In genomic region chr5:107817951-107818350, GRCh38 we compare ENCODE assay signal across 17 cellular contexts.
A peak's percentile ranks its signal among the peaks of the same experiment; 100 is the strongest.
DNase-seq lines count a peak whose midpoint lies in the region; ATAC-seq, FAIRE-seq and TF ChIP-seq lines count a peak whose summit lies in the region.
"Had no signal": no experiment of that assay in that cellular context is flagged by ENCODE, and none has a peak within 500 bp of the region (broad histone marks: within the 10 kb centered on the region; RNA-seq: fewer than 3 reads in every experiment).

No MANE protein-coding gene starts in this region.

- ATAC-seq in pancreas = no peak
- ATAC-seq: GM12878, HepG2 had no signal

- no peak overlapping the region for H2BK120ac ChIP-seq in trophoblast cell (ENCODE audit: insufficient read depth, low read length, poor library complexity)

- FAIRE-seq in A204.1 (lab: Jason Lieb, UNC) (peak; percentile 70), TTC549 (lab: Jason Lieb, UNC) (peak; percentile 45), pancreas (lab: Jason Lieb, UNC) (peak; percentile 61)
- FAIRE-seq: D721Med, GM12878, HepG2 had no signal

- H2AFZ ChIP-seq in MM.1S (ENCODE audit: low read length) (no peak overlapping the region), trophoblast cell (ENCODE audit: insufficient read depth, low read length, poor library complexity) (no peak overlapping the region), SK-N-SH (ENCODE audit: low read depth) (no peak overlapping the region)

- H3K4me2 ChIP-seq in MM.1S (ENCODE audit: low read depth, low read length) (no peak overlapping the region), trophoblast cell (ENCODE audit: low read length) (no peak overlapping the region), SK-N-SH (no peak overlapping the region)

- H4K20me1 ChIP-seq in MM.1S (ENCODE audit: insufficient read depth, low read length) (no peaks in the 10 kb centered on the region), SK-N-SH (ENCODE audit: insufficient read depth) (no peaks in the 10 kb centered on the region)

- H3K23ac ChIP-seq in trophoblast cell (ENCODE audit: low read length) = no peak overlapping the region

- no peak for TF ChIP-seq EP300 in SK-N-SH (IDR thresholded peaks at IDR 0.05; ENCODE audit: borderline replicate concordance in 1 of 2, low read depth in 1 of 2, low read length in 1 of 2)

- H3K9me3 ChIP-seq in MM.1S (replicated peaks; ENCODE audit: insufficient read depth, low read length) (no peaks in the 10 kb centered on the region), pancreas (no peaks in the 10 kb centered on the region), trophoblast cell (ENCODE audit: insufficient read depth, low read depth, low read length) (peaks cover 2% of the 10 kb centered on the region), SK-N-SH (no peaks in the 10 kb centered on the region)

- TF ChIP-seq CTCF in MM.1S (IDR thresholded peaks at IDR 0.05; ENCODE audit: low read length) (no peak), pancreas (IDR thresholded peaks at IDR 0.05) (no peak), SK-N-SH (IDR thresholded peaks at IDR 0.05) (no peak)

- no peak overlapping the region for H3K14ac ChIP-seq in trophoblast cell (ENCODE audit: low read length)

- 81 to 89% methylated on average over 2 of the region's 2 CpGs for WGBS in pancreas, 2 donors
- 100% methylated on average over 1 of the region's 2 CpGs for WGBS in trophoblast cell (ENCODE audit: extremely low coverage, insufficient coverage, insufficient read length)
- 57% methylated on average over 2 of the region's 2 CpGs for WGBS in SK-N-SH (ENCODE audit: low lambda C conversion rate)

- H4K12ac ChIP-seq in trophoblast cell (ENCODE audit: low read depth, low read length) = no peak overlapping the region

- H3K9ac ChIP-seq in MM.1S (ENCODE audit: low read length) (no peak overlapping the region), trophoblast cell (ENCODE audit: low read length) (no peak overlapping the region), SK-N-SH (no peak overlapping the region)

- H3K4ac ChIP-seq in trophoblast cell (ENCODE audit: low read depth, low read length) = no peak overlapping the region

- H4K91ac ChIP-seq in trophoblast cell (ENCODE audit: low read depth, low read length) = no peak overlapping the region

- no peak overlapping the region for H3K18ac ChIP-seq in trophoblast cell (ENCODE audit: low read length)

- no peak for TF ChIP-seq RAD21 in SK-N-SH (IDR thresholded peaks at IDR 0.05; ENCODE audit: low read length)

- no peaks in the 10 kb centered on the region for H3F3A ChIP-seq in MM.1S (ENCODE audit: insufficient read depth, low read length)
- H3F3A ChIP-seq in SK-N-SH (replicated peaks; ENCODE audit: insufficient read depth) = no peaks in the 10 kb centered on the region

- H3K79me2 ChIP-seq in MM.1S (ENCODE audit: low read length) (no peaks in the 10 kb centered on the region), trophoblast cell (ENCODE audit: control insufficient read depth, insufficient read depth, low read length, poor library complexity) (no peaks in the 10 kb centered on the region), SK-N-SH (ENCODE audit: insufficient read depth) (no peaks in the 10 kb centered on the region)

- H3K4me1 ChIP-seq in MM.1S (ENCODE audit: low read length) (no peaks in the 10 kb centered on the region), pancreas (no peaks in the 10 kb centered on the region), trophoblast cell (ENCODE audit: control insufficient read depth in 1 of 2, insufficient read depth in 2 of 2, low read length in 2 of 2) (no peaks in the 10 kb centered on the region), SK-N-SH (ENCODE audit: control insufficient read depth in 1 of 2, insufficient read depth in 2 of 2, low read depth in 1 of 2, low read length in 1 of 2) (no peaks in the 10 kb centered on the region)
- H3K4me1 ChIP-seq: BE2C had no signal

- H3K27me3 ChIP-seq in MM.1S (replicated peaks; ENCODE audit: insufficient read depth, low read length) (no peaks in the 10 kb centered on the region), pancreas (no peaks in the 10 kb centered on the region), trophoblast cell (ENCODE audit: insufficient read depth, low read length) (no peaks in the 10 kb centered on the region), SK-N-SH (ENCODE audit: insufficient read depth) (no peaks in the 10 kb centered on the region)
- H3K27me3 ChIP-seq: BE2C had no signal

- CTCF ChIA-PET in SK-N-SH (lab: Yijun Ruan, JAX) = no interaction called here

- no peak overlapping the region for H2AK5ac ChIP-seq in trophoblast cell (ENCODE audit: low read length)

- peak; percentile 12 for DNase-seq in MM.1S
- DNase-seq in pancreas = no peak
- no peak for DNase-seq in trophoblast cell
- DNase-seq in SK-N-SH = no peak
- DNase-seq: ACHN; BE2C; C1 segment of cervical spinal cord; CD4-positive, CD25-positive, alpha-beta regulatory T cell; CD8-positive, alpha-beta memory T cell; COR-L47; DMS79 treated with DMSO at 0.1 percent for 48 hours; H9 had no signal

- no peaks in the 10 kb centered on the region for H3K79me1 ChIP-seq in trophoblast cell (ENCODE audit: low read length)

- H2BK12ac ChIP-seq in trophoblast cell (ENCODE audit: low read length) = no peak overlapping the region

- no peak overlapping the region for H4K8ac ChIP-seq in trophoblast cell (ENCODE audit: low read depth, low read length)

- H3K9me2 ChIP-seq in MM.1S (replicated peaks; ENCODE audit: insufficient read depth, low read length) (no peaks in the 10 kb centered on the region), SK-N-SH (no peaks in the 10 kb centered on the region)

- no peak overlapping the region for H3K27ac ChIP-seq in MM.1S (ENCODE audit: low read length)
- no peak overlapping the region for H3K27ac ChIP-seq in pancreas
- H3K27ac ChIP-seq in trophoblast cell (ENCODE audit: low read depth, low read length) = no peak overlapping the region
- H3K27ac ChIP-seq in SK-N-SH (ENCODE audit: low read depth in 2 of 2, low read length in 1 of 2) = no peak overlapping the region

- H3K4me3 ChIP-seq in MM.1S (ENCODE audit: low read length) (no peak overlapping the region), pancreas (no peak overlapping the region), trophoblast cell (ENCODE audit: low read depth, low read length) (no peak overlapping the region), SK-N-SH (ENCODE audit: low read depth in 2 of 2, low read length in 1 of 2) (no peak overlapping the region)
- H3K4me3 ChIP-seq: GM12878 had no signal

- H2BK5ac ChIP-seq in trophoblast cell (ENCODE audit: low read depth, low read length, poor library complexity) = no peak overlapping the region

- intact Hi-C loops in pancreas (cut with DNase I) = no loop called here

- H3K36me3 ChIP-seq in MM.1S (replicated peaks; ENCODE audit: insufficient read depth, low read length) = no peaks in the 10 kb centered on the region
- H3K36me3 ChIP-seq in pancreas = no peaks in the 10 kb centered on the region
- no peaks in the 10 kb centered on the region for H3K36me3 ChIP-seq in trophoblast cell (ENCODE audit: control insufficient read depth in 1 of 2, insufficient read depth in 2 of 2, low read length in 2 of 2)
- H3K36me3 ChIP-seq in SK-N-SH (replicated peaks in 1 of 2; ENCODE audit: control insufficient read depth in 1 of 2, insufficient read depth in 2 of 2, low read length in 1 of 2) = no peaks in the 10 kb centered on the region
- H3K36me3 ChIP-seq: BE2C had no signal

- POLR2A ChIA-PET in SK-N-SH (lab: Yijun Ruan, JAX) = no interaction called here

TF ChIP-seq in SK-N-SH, 30 proteins besides CTCF, POLR2A, EP300 and RAD21 (continues in another document):
- no peak for TF ChIP-seq TAF1 (IDR thresholded peaks at IDR 0.05; ENCODE audit: borderline replicate concordance, low read depth, low read length)
- no peak for TF ChIP-seq NFIC (IDR thresholded peaks at IDR 0.05; ENCODE audit: borderline replicate concordance)
- no peak for TF ChIP-seq EZH2phosphoT487 (IDR thresholded peaks at IDR 0.05; ENCODE audit: borderline replicate concordance, low read depth)
- TF ChIP-seq, protein P1, sequence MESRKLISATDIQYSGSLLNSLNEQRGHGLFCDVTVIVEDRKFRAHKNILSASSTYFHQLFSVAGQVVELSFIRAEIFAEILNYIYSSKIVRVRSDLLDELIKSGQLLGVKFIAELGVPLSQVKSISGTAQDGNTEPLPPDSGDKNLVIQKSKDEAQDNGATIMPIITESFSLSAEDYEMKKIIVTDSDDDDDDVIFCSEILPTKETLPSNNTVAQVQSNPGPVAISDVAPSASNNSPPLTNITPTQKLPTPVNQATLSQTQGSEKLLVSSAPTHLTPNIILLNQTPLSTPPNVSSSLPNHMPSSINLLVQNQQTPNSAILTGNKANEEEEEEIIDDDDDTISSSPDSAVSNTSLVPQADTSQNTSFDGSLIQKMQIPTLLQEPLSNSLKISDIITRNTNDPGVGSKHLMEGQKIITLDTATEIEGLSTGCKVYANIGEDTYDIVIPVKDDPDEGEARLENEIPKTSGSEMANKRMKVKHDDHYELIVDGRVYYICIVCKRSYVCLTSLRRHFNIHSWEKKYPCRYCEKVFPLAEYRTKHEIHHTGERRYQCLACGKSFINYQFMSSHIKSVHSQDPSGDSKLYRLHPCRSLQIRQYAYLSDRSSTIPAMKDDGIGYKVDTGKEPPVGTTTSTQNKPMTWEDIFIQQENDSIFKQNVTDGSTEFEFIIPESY (IDR thresholded peaks at IDR 0.05; ENCODE audit: borderline replicate concordance, low read depth) = no peak
- no peak for TF ChIP-seq MXI1 (IDR thresholded peaks at IDR 0.05; ENCODE audit: low read depth, low read length)
- no peak for TF ChIP-seq RCOR1 (IDR thresholded peaks at IDR 0.05; ENCODE audit: low read length)
- no peak for TF ChIP-seq YY1 (IDR thresholded peaks at IDR 0.05; ENCODE audit: low read depth)
- TF ChIP-seq NRF1 (IDR thresholded peaks at IDR 0.05; ENCODE audit: low read depth, low read length) = no peak
- no peak for TF ChIP-seq FOXJ3 (CRISPR knock-in tag; IDR thresholded peaks at IDR 0.05)
